Comparison of ENCODE assay signal across 8 cellular contexts in the genomic region with DNA sequence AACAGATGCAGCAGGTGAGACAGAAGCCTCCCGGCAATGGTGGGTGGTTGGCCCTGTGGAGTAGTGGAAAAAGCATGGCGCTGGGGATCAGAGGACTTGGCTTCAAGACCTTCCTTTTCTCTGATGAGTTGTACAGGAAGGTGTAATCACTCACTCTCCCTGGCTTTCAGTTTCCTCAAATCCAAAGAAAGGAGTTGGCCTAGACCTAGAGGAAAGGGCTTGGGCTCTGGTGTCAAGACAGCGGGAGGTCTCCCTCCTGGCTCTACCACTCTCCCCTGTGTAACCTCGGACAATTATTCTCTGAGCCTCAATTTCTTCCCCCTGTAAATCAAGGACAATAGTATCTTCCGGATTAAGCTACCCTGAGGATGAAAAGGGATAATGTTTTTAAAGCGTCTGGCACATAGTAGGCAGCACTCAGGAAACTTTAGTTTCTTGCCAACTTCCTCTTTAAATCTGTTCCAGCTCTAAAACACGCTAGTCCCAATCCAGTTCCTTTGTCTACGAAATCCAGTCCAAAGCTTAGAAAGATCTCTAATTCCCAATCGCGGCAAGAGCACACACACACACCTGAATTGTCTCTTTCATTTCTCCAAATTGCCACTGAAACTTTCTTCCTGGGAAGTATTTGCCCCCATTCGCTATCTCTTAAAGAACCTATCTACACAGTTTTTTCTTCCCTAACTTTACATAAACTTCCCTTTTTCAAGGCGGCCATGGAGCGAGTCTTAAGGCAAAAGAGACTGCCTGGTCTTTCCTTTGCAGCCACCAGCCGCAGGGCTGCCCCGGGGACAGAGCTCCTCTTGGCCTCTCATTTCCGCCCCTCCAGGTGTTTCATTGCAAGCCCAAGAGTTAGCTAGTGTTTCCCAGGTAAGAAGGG. TPM values are rescaled to one million over a fixed set of nuclear protein-coding genes. Genes with fewer than 3 reads are reported as not detected.
DNase-seq lines count a peak whose midpoint lies in the region; ATAC-seq and TF ChIP-seq lines count a peak whose summit lies in the region.

No MANE protein-coding gene starts in this region.

- no peak overlapping the region for H3K9ac ChIP-seq in mammary epithelial cell (ENCODE audit: insufficient read depth, low read length)

- no peak overlapping the region for H3K27ac Mint-ChIP-seq in CD4-positive, alpha-beta memory T cell
- no peak overlapping the region for H3K27ac Mint-ChIP-seq in effector memory CD8-positive, alpha-beta T cell
- H3K27ac Mint-ChIP-seq in activated naive CD4-positive, alpha-beta T cell treated with anti-CD3 and anti-CD28 coated beads for 36 hours = no peak overlapping the region

- H3K36me3 Mint-ChIP-seq in CD4-positive, alpha-beta memory T cell = no peaks in the 10 kb centered on the region
- H3K36me3 Mint-ChIP-seq in effector memory CD8-positive, alpha-beta T cell (ENCODE audit: insufficient read depth) = no peaks in the 10 kb centered on the region
- H3K36me3 Mint-ChIP-seq in activated naive CD4-positive, alpha-beta T cell treated with anti-CD3 and anti-CD28 coated beads for 36 hours (ENCODE audit: low read depth) = no peaks in the 10 kb centered on the region

- H3K4me2 ChIP-seq in mammary epithelial cell (ENCODE audit: insufficient read depth, low read depth, low read length) = peak overlapping the region; percentile 43

- H3K4me3 ChIP-seq in CD4-positive, alpha-beta memory T cell (ENCODE audit: low read length in 2 of 2) = no peak overlapping the region
- H3K4me3 ChIP-seq in mammary epithelial cell (replicated peaks in 1 of 3; ENCODE audit: insufficient read depth in 1 of 3, low read depth in 2 of 3, low read length in 3 of 3) = peak overlapping the region; percentile 14 to 29 (median 15)

- CTCF ChIA-PET in CD4-positive, alpha-beta memory T cell (lab: Charles Lee; ENCODE audit: partially characterized antibody) = no interaction called here
- CTCF ChIA-PET in mammary epithelial cell (lab: Charles Lee; ENCODE audit: low non-redundant PET) = no interaction called here
- CTCF ChIA-PET in activated naive CD4-positive, alpha-beta T cell treated with anti-CD3 and anti-CD28 coated beads for 36 hours (lab: Charles Lee) = no interaction called here

- H3K4me1 Mint-ChIP-seq in CD4-positive, alpha-beta memory T cell = peaks cover 0 to 7% (median 5%) of the 10 kb centered on the region in 4 donors
- H3K4me1 Mint-ChIP-seq in effector memory CD8-positive, alpha-beta T cell (ENCODE audit: low read depth in 2 of 2) = peaks cover 1 to 6% of the 10 kb centered on the region in 2 donors
- H3K4me1 Mint-ChIP-seq in activated naive CD4-positive, alpha-beta T cell treated with anti-CD3 and anti-CD28 coated beads for 36 hours (ENCODE audit: low read depth) = peaks cover 9% of the 10 kb centered on the region

- no peak overlapping the region for H3K27ac ChIP-seq in CD4-positive, alpha-beta memory T cell (ENCODE audit: low read depth, low read length)
- no peak overlapping the region for H3K27ac ChIP-seq in mammary epithelial cell (ENCODE audit: insufficient read depth, low read depth, low read length)

- dilution Hi-C loops in mammary epithelial cell (cut with HindIII; ENCODE audit: low sequenced_read_pairs) = no loop called here

- no peak for TF ChIP-seq CTCF in mammary epithelial cell (conservative IDR thresholded peaks at IDR 0.05 in 1 of 2, IDR thresholded peaks at IDR 0.05 in 1 of 2; ENCODE audit: extremely low read depth in 1 of 2, insufficient read depth in 1 of 2, low read depth in 1 of 2, low read length in 2 of 2)

- no peaks in the 10 kb centered on the region for H3K36me3 ChIP-seq in CD4-positive, alpha-beta memory T cell (ENCODE audit: insufficient read depth, low read length)
- no peaks in the 10 kb centered on the region for H3K36me3 ChIP-seq in mammary epithelial cell (ENCODE audit: insufficient read depth, low read length)

- H3K9me3 ChIP-seq in CD4-positive, alpha-beta memory T cell (ENCODE audit: control insufficient read depth in 1 of 2, low read length in 2 of 2) = no peaks in the 10 kb centered on the region
- no peaks in the 10 kb centered on the region for H3K9me3 ChIP-seq in mammary epithelial cell (replicated peaks; ENCODE audit: insufficient read depth, low read length)

- H4K20me1 ChIP-seq in mammary epithelial cell (ENCODE audit: insufficient read depth, low read length) = no peaks in the 10 kb centered on the region

- no peaks in the 10 kb centered on the region for H3K27me3 Mint-ChIP-seq in CD4-positive, alpha-beta memory T cell
- H3K27me3 Mint-ChIP-seq in effector memory CD8-positive, alpha-beta T cell = peaks cover 0 to 11% of the 10 kb centered on the region in 2 donors
- peaks cover 10% of the 10 kb centered on the region for H3K27me3 Mint-ChIP-seq in activated naive CD4-positive, alpha-beta T cell treated with anti-CD3 and anti-CD28 coated beads for 36 hours (ENCODE audit: low read depth)

- no peaks in the 10 kb centered on the region for H3K9me3 Mint-ChIP-seq in CD4-positive, alpha-beta memory T cell
- H3K9me3 Mint-ChIP-seq in effector memory CD8-positive, alpha-beta T cell = no peaks in the 10 kb centered on the region
- H3K9me3 Mint-ChIP-seq in activated naive CD4-positive, alpha-beta T cell treated with anti-CD3 and anti-CD28 coated beads for 36 hours = no peaks in the 10 kb centered on the region

- in situ Hi-C loops in mammary epithelial cell (cut with MboI; ENCODE audit: low sequenced_read_pairs in 2 of 2) = no loop called here

- ATAC-seq in HG02571 (IDR thresholded peaks at IDR 0.05; ENCODE audit: unreplicated experiment) = no peak
- no peak for ATAC-seq in effector memory CD8-positive, alpha-beta T cell (replicated peaks)

- DNase-seq in CD4-positive, alpha-beta memory T cell = no peak
- DNase-seq in NCI-H1105 (lab: John Stamatoyannopoulos, UW) (peak; percentile 40), mammary epithelial cell (peak; percentile 52), myocyte (ENCODE audit: low read depth) (peak; percentile 2), SHP77 treated with DMSO at 0.1 percent for 48 hours (lab: John Stamatoyannopoulos, UW) (no peak)
- no peak for DNase-seq in effector memory CD8-positive, alpha-beta T cell
- DNase-seq in activated naive CD4-positive, alpha-beta T cell treated with anti-CD3 and anti-CD28 coated beads for 36 hours = no peak

- no peaks in the 10 kb centered on the region for H3K79me2 ChIP-seq in mammary epithelial cell (ENCODE audit: insufficient read depth, low read length)

- H3K4me3 Mint-ChIP-seq in CD4-positive, alpha-beta memory T cell = peak overlapping the region in 6 of 8 donors; percentile 0 to 65 (median 41)
- H3K4me3 Mint-ChIP-seq in effector memory CD8-positive, alpha-beta T cell = no peak overlapping the region
- no peak overlapping the region for H3K4me3 Mint-ChIP-seq in activated naive CD4-positive, alpha-beta T cell treated with anti-CD3 and anti-CD28 coated beads for 36 hours

- intact Hi-C loops in CD4-positive, alpha-beta memory T cell (cut with micrococcal nuclease) = no loop called here
- intact Hi-C loops in mammary epithelial cell (cut with micrococcal nuclease) = loop anchor here (1.0 kb wide), 1 partner anchor 30 kb away; a partner anchor contains a TSS
- intact Hi-C loops in activated naive CD4-positive, alpha-beta T cell treated with anti-CD3 and anti-CD28 coated beads for 36 hours (cut with micrococcal nuclease) = no loop called here

- H2AFZ ChIP-seq in mammary epithelial cell (ENCODE audit: low read depth, low read length) = peak overlapping the region; percentile 85

- no peaks in the 10 kb centered on the region for H3K27me3 ChIP-seq in CD4-positive, alpha-beta memory T cell (ENCODE audit: insufficient read depth, low read length)
- no peaks in the 10 kb centered on the region for H3K27me3 ChIP-seq in mammary epithelial cell (ENCODE audit: insufficient read depth, low read length)

- POLR2A ChIA-PET in CD4-positive, alpha-beta memory T cell (lab: Charles Lee; ENCODE audit: partially characterized antibody) = no interaction called here

- H3K4me1 ChIP-seq in CD4-positive, alpha-beta memory T cell (ENCODE audit: insufficient read depth, low read length) = no peaks in the 10 kb centered on the region
- H3K4me1 ChIP-seq in mammary epithelial cell (ENCODE audit: insufficient read depth, low read length) = peaks cover 9% of the 10 kb centered on the region

- 19% methylated on average over 16 of the region's 16 CpGs for WGBS in mammary epithelial cell (ENCODE audit: low coverage, missing lambda C conversion rate)

- no TSS peak for BruUV-seq in mammary epithelial cell (replicated peaks; lab: Mats Ljungman, UMichigan)

RNA-seq across cellular contexts. Expression of a gene that starts 29.9 kb away (rescaled TPM):
- total RNA-seq in CD4-positive, alpha-beta memory T cell = not detected
- polyA plus RNA-seq in CD4-positive, alpha-beta memory T cell = not detected
- total RNA-seq in mammary epithelial cell = 1 to 10 TPM; 7.1 to 7.2 TPM
- 1.2 TPM for polyA plus RNA-seq in mammary epithelial cell
- 3.8 TPM for polyA minus RNA-seq in mammary epithelial cell
- total RNA-seq in myocyte = 0.99 and 1.2 TPM in 2 replicates
- 8.1 TPM for polyA plus RNA-seq in myocyte (2012)
- under 1 TPM; 0.05 TPM for total RNA-seq in activated naive CD4-positive, alpha-beta T cell treated with anti-CD3 and anti-CD28 coated beads for 36 hours

Comparison
In these comparisons a context has a peak if more than half of its experiments do, and no peak if none do; other contexts are left out.
1. DNase-seq: peak in NCI-H1105 (single experiment), mammary epithelial cell (single experiment) and myocyte (single experiment); none in CD4-positive, alpha-beta memory T cell (0 of 5), SHP77 treated with DMSO at 0.1 percent for 48 hours (single experiment), effector memory CD8-positive, alpha-beta T cell (0 of 3) and activated naive CD4-positive, alpha-beta T cell treated with anti-CD3 and anti-CD28 coated beads for 36 hours (single experiment).
2. H3K4me3 ChIP-seq: peak in mammary epithelial cell (3 of 3); none in CD4-positive, alpha-beta memory T cell (0 of 2).
3. H3K4me3 Mint-ChIP-seq: peak in CD4-positive, alpha-beta memory T cell (6 of 8); none in effector memory CD8-positive, alpha-beta T cell (0 of 2) and activated naive CD4-positive, alpha-beta T cell treated with anti-CD3 and anti-CD28 coated beads for 36 hours (single experiment).